ENCODE assay signal across 22 cellular contexts in genomic region chr11:105334025-105334714, GRCh38.
"Had no signal": no experiment of that assay in that cellular context is flagged by ENCODE, and none has a peak within 500 bp of the region (broad histone marks: within the 10 kb centered on the region; RNA-seq: fewer than 3 reads in every experiment).

No MANE protein-coding gene starts in this region.

- H3K9ac ChIP-seq: neural progenitor cell had no signal

- H3K4me1 ChIP-seq: esophagus muscularis mucosa, left ventricle myocardium inferior, neural progenitor cell, prostate gland, tibial artery, uterus had no signal

- H3K4me3 Mint-ChIP-seq: activated T-helper 17 cell treated with anti-CD3 and anti-CD28 coated beads, Interleukin-2, amount 50 U/mL, for 72 hours; mesothelial cell of epicardium; naive thymus-derived CD8-positive, alpha-beta T cell; neural progenitor cell; stimulated activated naive CD8-positive, alpha-beta T cell treated with anti-CD3 and anti-CD28 coated beads, Interleukin-15, Interleukin-2, amounts not matched to agents 100 ng/mL and 50 ng/mL, for 24 hours; WTC11 had no signal

- H3K27ac Mint-ChIP-seq: activated naive CD4-positive, alpha-beta T cell treated with anti-CD3 and anti-CD28 coated beads, Interleukin-2, amount 50 U/mL, for 72 hours; activated T-helper 17 cell treated with anti-CD3 and anti-CD28 coated beads, Interleukin-2, amount 50 U/mL, for 72 hours; mesothelial cell of epicardium; naive thymus-derived CD8-positive, alpha-beta T cell; neural progenitor cell; stimulated activated naive CD8-positive, alpha-beta T cell treated with anti-CD3 and anti-CD28 coated beads, Interleukin-15, Interleukin-2, amounts not matched to agents 100 ng/mL and 50 ng/mL, for 24 hours; WTC11 had no signal

- H3K27me3 ChIP-seq: brain microvascular endothelial cell, esophagus muscularis mucosa, neural progenitor cell, tibial artery, uterus had no signal

- DNase-seq: activated T-cell treated with anti-CD3 and anti-CD28 coated beads, Interleukin-2, amount 50 U/mL, for 1 hour; aorta; brain microvascular endothelial cell; central memory CD4-positive, alpha-beta T cell; hippocampal formation; left ventricle myocardium inferior; naive thymus-derived CD8-positive, alpha-beta T cell; stimulated activated CD4-positive, alpha-beta T cell treated with anti-CD3 and anti-CD28 coated beads, Interleukin-4, amount 100 ng/mL, for 4 hours; substantia nigra; T-helper 9 cell; tibial artery; uterus had no signal

- H3K4me3 ChIP-seq: coronary artery, esophagus muscularis mucosa, left ventricle myocardium inferior, neural progenitor cell, prostate gland, tibial artery, uterus had no signal

- H3K4me1 Mint-ChIP-seq: activated T-helper 17 cell treated with anti-CD3 and anti-CD28 coated beads, Interleukin-2, amount 50 U/mL, for 72 hours; naive thymus-derived CD8-positive, alpha-beta T cell; neural progenitor cell; WTC11 had no signal

- ATAC-seq: activated naive CD4-positive, alpha-beta T cell treated with anti-CD3 and anti-CD28 coated beads, Interleukin-2, amount 50 U/mL, for 72 hours; activated T-helper 17 cell treated with anti-CD3 and anti-CD28 coated beads, Interleukin-2, amount 50 U/mL, for 72 hours; naive thymus-derived CD8-positive, alpha-beta T cell; WTC11 had no signal

- FAIRE-seq: frontal cortex had no signal

- H3K9me3 ChIP-seq: prostate gland had no signal

- H3K27ac ChIP-seq: brain microvascular endothelial cell, coronary artery, esophagus muscularis mucosa, left ventricle myocardium inferior, neural progenitor cell, prostate gland, tibial artery, uterus had no signal

- H3K36me3 ChIP-seq: brain microvascular endothelial cell, esophagus muscularis mucosa, left ventricle myocardium inferior, neural progenitor cell, prostate gland, tibial artery, uterus had no signal

- H3K4me2 ChIP-seq: neural progenitor cell had no signal

- H3K36me3 Mint-ChIP-seq: activated naive CD4-positive, alpha-beta T cell treated with anti-CD3 and anti-CD28 coated beads, Interleukin-2, amount 50 U/mL, for 72 hours; neural progenitor cell; WTC11 had no signal

- H2AFZ ChIP-seq: neural progenitor cell had no signal
